Comparison of ENCODE assay signal across 8 cellular contexts in genomic region chr17:18921912-18922451, GRCh38. TPM values are rescaled to one million over a fixed set of nuclear protein-coding genes. Genes with fewer than 3 reads are reported as not detected.
DNase-seq lines count a peak whose midpoint lies in the region; ATAC-seq and TF ChIP-seq lines count a peak whose summit lies in the region.

No MANE protein-coding gene starts in this region.

- no peak overlapping the region for H4K5ac ChIP-seq in IMR-90 (ENCODE audit: low read depth, low read length)

- H3K4me3 Mint-ChIP-seq in CD8-positive, alpha-beta memory T cell, result peak overlapping the region in 5 of 7 donors; percentile 2 to 49 (median 30)
- no peak overlapping the region for H3K4me3 Mint-ChIP-seq in chondrocyte (ENCODE audit: unreplicated experiment)

- H3K79me1 ChIP-seq in IMR-90 (ENCODE audit: low read depth in 1 of 2, low read length in 2 of 2), result peaks cover 14 to 39% of the 10 kb centered on the region in 2 experiments

- POLR2A ChIA-PET in CD8-positive, alpha-beta memory T cell (lab: Charles Lee), result no interaction called here
- POLR2A ChIA-PET in IMR-90 (lab: Charles Lee; ENCODE audit: unreplicated experiment), result interaction anchor here (0.6 kb wide), 1 partner anchor 136 kb away, joined by 3 read pairs; no protein-coding TSS in a partner anchor

- H2BK20ac ChIP-seq in IMR-90 (ENCODE audit: low read depth, low read length), result no peak overlapping the region

- no peak overlapping the region for H2BK5ac ChIP-seq in IMR-90 (ENCODE audit: low read depth, low read length, poor library complexity, severe bottlenecking)

- no peak overlapping the region for H4K91ac ChIP-seq in IMR-90 (ENCODE audit: insufficient read depth, low read depth, low read length)

- no peak overlapping the region for H3K18ac ChIP-seq in IMR-90 (ENCODE audit: low read depth, low read length)

- no peak overlapping the region for H2BK120ac ChIP-seq in IMR-90 (ENCODE audit: low read depth, low read length)

- H3K27ac Mint-ChIP-seq in CD8-positive, alpha-beta memory T cell, result peak overlapping the region in 5 of 8 donors; percentile 7 to 72 (median 49)
- peak overlapping the region; percentile 80 for H3K27ac Mint-ChIP-seq in chondrocyte (ENCODE audit: unreplicated experiment)

- no peak for TF ChIP-seq RAD21 in IMR-90 (IDR thresholded peaks at IDR 0.05; ENCODE audit: low read length)

- no peak overlapping the region for H2AFZ ChIP-seq in IMR-90 (replicated peaks; ENCODE audit: low read length, poor library complexity)

- H3K56ac ChIP-seq in IMR-90 (ENCODE audit: extremely low read depth, insufficient read depth, low read length), result no peak overlapping the region

- no peak overlapping the region for H3K9ac ChIP-seq in IMR-90 (ENCODE audit: low read depth, low read length)

- peaks cover 9% of the 10 kb centered on the region for H3K36me3 ChIP-seq in CD8-positive, alpha-beta memory T cell (ENCODE audit: insufficient read depth, low read length)
- H3K36me3 ChIP-seq in IMR-90 (ENCODE audit: control insufficient read depth, insufficient read depth, low read length) (peaks cover 10% of the 10 kb centered on the region), esophagus squamous epithelium (peaks cover 0 to 56% (median 3%) of the 10 kb centered on the region in 3 donors)

- dilution Hi-C loops in IMR-90 (cut with HindIII; ENCODE audit: low sequenced_read_pairs, unreplicated experiment), result no loop called here

- BruUV-seq in IMR-90 (replicated peaks; lab: Mats Ljungman, UMichigan), result no TSS peak

- peaks cover 4 to 42% (median 10%) of the 10 kb centered on the region in 3 donors for H3K36me3 Mint-ChIP-seq in CD8-positive, alpha-beta memory T cell
- H3K36me3 Mint-ChIP-seq in chondrocyte (ENCODE audit: low read depth), result peaks cover 15% of the 10 kb centered on the region

- H3K27me3 ChIP-seq in CD8-positive, alpha-beta memory T cell (ENCODE audit: insufficient read depth, low read length, poor library complexity, severe bottlenecking), result no peaks in the 10 kb centered on the region
- H3K27me3 ChIP-seq in IMR-90 (ENCODE audit: control insufficient read depth, insufficient read depth, low read length), result no peaks in the 10 kb centered on the region
- H3K27me3 ChIP-seq in esophagus squamous epithelium, result no peaks in the 10 kb centered on the region

- no peak for TF ChIP-seq POLR2A in IMR-90 (IDR thresholded peaks at IDR 0.05; ENCODE audit: low read depth, low read length)
- TF ChIP-seq POLR2A in esophagus squamous epithelium (IDR thresholded peaks at IDR 0.05), result no peak

- H3K9me3 Mint-ChIP-seq in CD8-positive, alpha-beta memory T cell, result no peaks in the 10 kb centered on the region
- H3K9me3 Mint-ChIP-seq in chondrocyte (ENCODE audit: low read depth), result no peaks in the 10 kb centered on the region

- in situ Hi-C loops in IMR-90 (cut with MboI; ENCODE audit: low sequenced_read_pairs), result no loop called here

- CTCF ChIA-PET in CD8-positive, alpha-beta memory T cell (lab: Charles Lee), result no interaction called here
- CTCF ChIA-PET in IMR-90 (lab: Yijun Ruan, JAX), result no interaction called here

- peaks cover 7% of the 10 kb centered on the region; the same call in 1 of the 2 replicates for H4K20me1 ChIP-seq in IMR-90 (ENCODE audit: insufficient read depth, low read length)

- H3K9me3 ChIP-seq in CD8-positive, alpha-beta memory T cell (ENCODE audit: low read length), result no peaks in the 10 kb centered on the region
- no peaks in the 10 kb centered on the region for H3K9me3 ChIP-seq in IMR-90 (ENCODE audit: control insufficient read depth, insufficient read depth, low read length)
- no peaks in the 10 kb centered on the region for H3K9me3 ChIP-seq in esophagus squamous epithelium

- no peak overlapping the region for H2BK15ac ChIP-seq in IMR-90 (ENCODE audit: low read depth, low read length)

- H3K9me1 ChIP-seq in IMR-90 (ENCODE audit: insufficient read depth, low read length), result peaks cover 14% of the 10 kb centered on the region

- H3K27ac ChIP-seq in CD8-positive, alpha-beta memory T cell (ENCODE audit: low read depth, low read length), result no peak overlapping the region
- no peak overlapping the region for H3K27ac ChIP-seq in IMR-90 (ENCODE audit: insufficient read depth, low read length)
- peak overlapping the region in 2 of 4 donors; percentile 43 to 53 for H3K27ac ChIP-seq in esophagus squamous epithelium

- ATAC-seq in GM19467 (IDR thresholded peaks at IDR 0.05; ENCODE audit: unreplicated experiment), result peak; percentile 57
- ATAC-seq in IMR-90 (ENCODE audit: low read depth), result peak; percentile 32
- ATAC-seq in left cardiac atrium, result no peak

- H3K27me3 Mint-ChIP-seq in CD8-positive, alpha-beta memory T cell, result no peaks in the 10 kb centered on the region
- no peaks in the 10 kb centered on the region for H3K27me3 Mint-ChIP-seq in chondrocyte (ENCODE audit: low read depth)

- no peak for DNase-seq in CD8-positive, alpha-beta memory T cell
- DNase-seq in IMR-90 (peak; percentile 68), chondrocyte (ENCODE audit: low spot score) (no peak), SHP77 (lab: John Stamatoyannopoulos, UW) (no peak), esophagus squamous epithelium (lab: John Stamatoyannopoulos, UW) (no peak), DMS79 treated with DMSO at 0.1 percent for 48 hours (lab: John Stamatoyannopoulos, UW) (no peak), left cardiac atrium (no peak)

- H3K4ac ChIP-seq in IMR-90 (ENCODE audit: low read depth, low read length), result no peak overlapping the region

- no peak overlapping the region for H2AK5ac ChIP-seq in IMR-90 (ENCODE audit: low read depth, low read length)

- H3K14ac ChIP-seq in IMR-90 (replicated peaks; ENCODE audit: low read depth, low read length), result no peak overlapping the region

- intact Hi-C loops in IMR-90 (cut with micrococcal nuclease) (no loop called here), esophagus squamous epithelium (cut with DNase I) (no loop called here), left cardiac atrium (cut with DNase I) (loop anchor here in 1 of 2 donors (10.0 kb wide), 1 partner anchor 57 kb away; no protein-coding TSS in a partner anchor)

- no peak for TF ChIP-seq CTCF in IMR-90 (conservative IDR thresholded peaks at IDR 0.05; ENCODE audit: low read depth, low read length)
- TF ChIP-seq CTCF in chondrocyte (IDR thresholded peaks at IDR 0.05), result no peak
- TF ChIP-seq CTCF in esophagus squamous epithelium (IDR thresholded peaks at IDR 0.05), result no peak

- H2AK9ac ChIP-seq in IMR-90 (replicated peaks; ENCODE audit: low read depth, low read length, poor library complexity), result no peak overlapping the region

- no peak overlapping the region for H3K4me3 ChIP-seq in CD8-positive, alpha-beta memory T cell (ENCODE audit: low read length)
- H3K4me3 ChIP-seq in IMR-90 (ENCODE audit: insufficient read depth, low read depth, low read length) (no peak overlapping the region), esophagus squamous epithelium (no peak overlapping the region)

- H3K4me2 ChIP-seq in IMR-90 (ENCODE audit: low read depth, low read length), result no peak overlapping the region

- H3K23ac ChIP-seq in IMR-90 (ENCODE audit: low read depth, low read length), result no peak overlapping the region

- H3K4me1 ChIP-seq in CD8-positive, alpha-beta memory T cell (ENCODE audit: insufficient read depth, low read length), result peaks cover 52% of the 10 kb centered on the region
- peaks cover 8% of the 10 kb centered on the region for H3K4me1 ChIP-seq in IMR-90 (ENCODE audit: control insufficient read depth, insufficient read depth, low read length)
- peaks cover 14 to 48% (median 15%) of the 10 kb centered on the region in 3 donors for H3K4me1 ChIP-seq in esophagus squamous epithelium

- H4K8ac ChIP-seq in IMR-90 (ENCODE audit: low read depth in 2 of 2, low read length in 2 of 2), result no peak overlapping the region

- no CpG with 5 or more reads among the region's 4 CpGs for WGBS in IMR-90 (ENCODE audit: extremely low coverage in 2 of 2, insufficient read length in 1 of 2), 2 experiments
- 24 to 35% methylated on average over 4 of the region's 4 CpGs for WGBS in esophagus squamous epithelium, 2 donors

- peaks cover 44 to 61% (median 58%) of the 10 kb centered on the region in 3 donors for H3K4me1 Mint-ChIP-seq in CD8-positive, alpha-beta memory T cell
- peaks cover 24% of the 10 kb centered on the region for H3K4me1 Mint-ChIP-seq in chondrocyte (ENCODE audit: low read depth)

TF ChIP-seq in IMR-90, 13 proteins besides CTCF, POLR2A, EP300 and RAD21:
- TF ChIP-seq NFE2L2 (IDR thresholded peaks at IDR 0.05; ENCODE audit: low read depth, low read length), result 0 out of 2 replicates have a peak, but pooled peaks have one; percentile 23
- no peak for TF ChIP-seq SMC3 (IDR thresholded peaks at IDR 0.05; ENCODE audit: low read depth, low read length)
- no peak for TF ChIP-seq RCOR1 (IDR thresholded peaks at IDR 0.05; ENCODE audit: insufficient replicate concordance, low read length)
- TF ChIP-seq BHLHE40 (IDR thresholded peaks at IDR 0.05; ENCODE audit: low read depth, low read length), result no peak
- TF ChIP-seq MAFK (IDR thresholded peaks at IDR 0.05; ENCODE audit: low read depth, low read length), result peak; percentile 25; the same call in 1 of the 2 replicates
- no peak for TF ChIP-seq CHD1 (IDR thresholded peaks at IDR 0.05; ENCODE audit: low read depth, low read length)
- TF ChIP-seq CEBPB (IDR thresholded peaks at IDR 0.05; ENCODE audit: low read depth, low read length), result no peak
- TF ChIP-seq ELK1 (IDR thresholded peaks at IDR 0.05; ENCODE audit: borderline replicate concordance, low read depth, low read length), result no peak
TF ChIP-seq in IMR-90: peak in this region for 2.

RNA-seq across cellular contexts. Expression of gene SLC5A10, which starts 30.0 kb away (rescaled TPM):
- total RNA-seq in CD8-positive, alpha-beta memory T cell, result not detected
- polyA plus RNA-seq in CD8-positive, alpha-beta memory T cell, result not detected
- total RNA-seq in IMR-90 (2012; rRNA removed), result not detected in 2 replicates
- not detected in 2 replicates for polyA plus RNA-seq in IMR-90 (2012; rRNA removed)
- polyA plus RNA-seq in IMR-90 (2012; cell fraction: cytosol; rRNA removed), result not detected in 2 replicates
- 0.04 TPM in 1 of 2 replicates, not detected in the other for polyA plus RNA-seq in IMR-90 (2012; cell fraction: nucleus; rRNA removed; ENCODE audit: low replicate concordance)
- total RNA-seq in chondrocyte, result not detected in 3 replicates
- total RNA-seq in esophagus squamous epithelium, result under 1 TPM in 3 of 4 donors, not detected in 1; 0.40 to 0.76 (median 0.53) TPM
- total RNA-seq in left cardiac atrium, result under 1 TPM; 0.26 to 0.27 TPM

Comparison
In these comparisons a context has a peak if more than half of its experiments do, and no peak if none do; other contexts are left out.
1. ATAC-seq: peak in GM19467 (single experiment) and IMR-90 (single experiment); none in left cardiac atrium (0 of 2).